20 cellular contexts compared by ENCODE assay signal in genomic region chr3:182784542-182784941, GRCh38. TPM values are rescaled to one million over a fixed set of nuclear protein-coding genes. Genes with fewer than 3 reads are reported as not detected.
DNase-seq lines count a peak whose midpoint lies in the region; ATAC-seq, FAIRE-seq and TF ChIP-seq lines count a peak whose summit lies in the region.
"Had no signal": no experiment of that assay in that cellular context is flagged by ENCODE, and none has a peak within 500 bp of the region (broad histone marks: within the 10 kb centered on the region; RNA-seq: fewer than 3 reads in every experiment).

No MANE protein-coding gene starts in this region.

- POLR2A ChIA-PET in K562 (lab: Yijun Ruan, JAX): interaction anchor here (1.4 kb wide), 1 partner anchor 9 kb away, joined by 4 read pairs; the partner anchor contains the start of gene ATP11B

- no TSS peak for BruUV-seq in K562 (replicated peaks; lab: Mats Ljungman, UMichigan)

- no peak overlapping the region for H3K4me3 ChIP-seq in K562

- 0% methylated on average over 1 of the region's 1 CpG for WGBS in K562 (ENCODE audit: insufficient coverage, low coverage, missing lambda C conversion rate)

- no peaks in the 10 kb centered on the region for H3K79me2 ChIP-seq in K562 (ENCODE audit: control insufficient read depth, insufficient read depth, low read length)

- DNase-seq in H54 (ENCODE audit: insufficient read length, low spot score) (no peak), HUDEP-2 (lab: John Stamatoyannopoulos, UW; ENCODE audit: unreplicated experiment in 76 of 76) (peak in 72 of 76 experiments; percentile 6 to 91 (median 56)), K562 (ENCODE audit: extremely low read depth in 1 of 4, low spot score in 3 of 4) (peak; percentile 43 to 70 (median 51))
- DNase-seq in stimulated activated CD4-positive, alpha-beta T cell treated with anti-CD3 and anti-CD28 coated beads, Interleukin-2, amount 100 ng/mL, for 48 hours: no peak
- no peak for DNase-seq in activated CD4-positive, CD25-positive, alpha-beta regulatory T cell treated with anti-CD3 and anti-CD28 coated beads, Interleukin-2, amount 50 U/mL, for 72 hours
- DNase-seq: ACHN; BE2C; C1 segment of cervical spinal cord; Caco-2; CD4-positive, CD25-positive, alpha-beta regulatory T cell; CD8-positive, alpha-beta memory T cell; H7 had no signal

- no peaks in the 10 kb centered on the region for H3K27me3 ChIP-seq in K562 (ENCODE audit: control insufficient read depth in 2 of 2, insufficient read depth in 2 of 2, low read length in 2 of 2)

- peak; percentile 87 for TF ChIP-seq EP300 in K562 (IDR thresholded peaks at IDR 0.05; ENCODE audit: low read length)

- no peaks in the 10 kb centered on the region for H4K20me1 ChIP-seq in K562 (replicated peaks; ENCODE audit: control insufficient read depth, insufficient read depth, low read length)

- no peak for TF ChIP-seq RAD21 in K562 (CRISPR knock-in tag; conservative IDR thresholded peaks at IDR 0.05 in 1 of 2, IDR thresholded peaks at IDR 0.05 in 1 of 2)

- no peaks in the 10 kb centered on the region for H3K9me3 ChIP-seq in K562 (replicated peaks; ENCODE audit: control insufficient read depth, insufficient read depth, low read depth, low read length)
- H3K9me3 ChIP-seq: BE2C, Caco-2 had no signal

- no peaks in the 10 kb centered on the region for H3K9me1 ChIP-seq in K562 (ENCODE audit: control insufficient read depth, insufficient read depth, low read length)

- CTCF ChIA-PET in K562 (lab: Yijun Ruan, JAX; ENCODE audit: low intra/inter-chr PET ratio): no interaction called here

- no peak for TF ChIP-seq CTCF in K562 (IDR thresholded peaks at IDR 0.05 in 2 of 3, conservative IDR thresholded peaks at IDR 0.05 in 1 of 3; ENCODE audit: insufficient read depth in 2 of 3, low read depth in 1 of 3, low read length in 3 of 3)

- no peak for TF ChIP-seq POLR2A in H54 (IDR thresholded peaks at IDR 0.05; ENCODE audit: low read depth, low read length)
- TF ChIP-seq POLR2A in K562 (conservative IDR thresholded peaks at IDR 0.05): no peak

- intact Hi-C loops in K562 (cut with micrococcal nuclease): no loop called here

- no peak overlapping the region for H3K9ac ChIP-seq in K562 (ENCODE audit: insufficient read depth in 1 of 2, low read depth in 2 of 2, low read length in 2 of 2)
- H3K9ac ChIP-seq: KMS-11 had no signal

- H3K4me2 ChIP-seq in K562 (ENCODE audit: insufficient read depth, low read length): peak overlapping the region; percentile 51; the same call in 1 of the 2 replicates
- H3K4me2 ChIP-seq: KMS-11 had no signal

- peak; percentile 56 for ATAC-seq in K562
- no peak for ATAC-seq in HG02763 (IDR thresholded peaks at IDR 0.05; ENCODE audit: unreplicated experiment)
- no peak for ATAC-seq in HG03432 (IDR thresholded peaks at IDR 0.05; ENCODE audit: unreplicated experiment)

- in situ Hi-C loops in K562 (cut with MboI): no loop called here

- FAIRE-seq in H54 (lab: Jason Lieb, UNC) (peak; percentile 43), K562 (lab: Jason Lieb, UNC) (peak; percentile 59)
- FAIRE-seq: A204.1, D721Med, G401.6, GM12891, GM19239 had no signal

- no peaks in the 10 kb centered on the region for H3K36me3 ChIP-seq in K562 (ENCODE audit: control insufficient read depth, insufficient read depth, low read length)
- H3K36me3 ChIP-seq: BE2C had no signal

- peak overlapping the region; percentile 17; the same call in 1 of the 2 replicates for H2AFZ ChIP-seq in K562 (ENCODE audit: low read depth, low read length)

- no peak overlapping the region; the same call in 2 of the 3 replicates for H3K27ac ChIP-seq in K562 (ENCODE audit: extremely low read depth, low read depth, low read length)
- H3K27ac ChIP-seq: KMS-11 had no signal

- H3K4me1 ChIP-seq in K562 (replicated peaks in 1 of 2; ENCODE audit: control insufficient read depth in 2 of 2, insufficient read depth in 2 of 2, low read length in 2 of 2): peaks cover 3 to 31% of the 10 kb centered on the region in 2 experiments; a peak in 3 of 5 replicates
- H3K4me1 ChIP-seq: BE2C, Caco-2 had no signal

TF ChIP-seq in K562, 482 proteins besides CTCF, POLR2A, EP300 and RAD21 (continues in another document):
- TF ChIP-seq THRA (IDR thresholded peaks at IDR 0.05): no peak
- no peak for TF ChIP-seq PTRF (tag; IDR thresholded peaks at IDR 0.05)
- no peak for TF ChIP-seq ZBTB17 (CRISPR knock-in tag; IDR thresholded peaks at IDR 0.05)
- no peak for TF ChIP-seq ZNF175 (CRISPR knock-in tag; IDR thresholded peaks at IDR 0.05; ENCODE audit: low read depth)
- 0 out of 2 replicates have a peak, but pooled peaks have one; percentile 23 for TF ChIP-seq EP400 (IDR thresholded peaks at IDR 0.05)
- peak; percentile 48; the same call in 1 of the 2 replicates for TF ChIP-seq MBD2 (IDR thresholded peaks at IDR 0.05; ENCODE audit: borderline replicate concordance, low read depth)
- no peak; the same call in 1 of the 2 replicates for TF ChIP-seq ATF3 (IDR thresholded peaks at IDR 0.05)
- no peak for TF ChIP-seq ATF3 (CRISPR knock-in tag; conservative IDR thresholded peaks at IDR 0.05)
- TF ChIP-seq MEF2A (IDR thresholded peaks at IDR 0.05; ENCODE audit: control insufficient read depth, low read depth, low read length): no peak
- no peak for TF ChIP-seq CHD1 (IDR thresholded peaks at IDR 0.05; ENCODE audit: low read length)
- TF ChIP-seq KHSRP (IDR thresholded peaks at IDR 0.05): peak; percentile 55; the same call in 1 of the 2 replicates
- no peak for TF ChIP-seq CHD2 (IDR thresholded peaks at IDR 0.05; ENCODE audit: low read depth, low read length)
- no peak for TF ChIP-seq ELF1 (tag; IDR thresholded peaks at IDR 0.05)
- no peak for TF ChIP-seq FOXP1 (CRISPR knock-in tag; IDR thresholded peaks at IDR 0.05)
- no peak for TF ChIP-seq MYC (IDR thresholded peaks at IDR 0.05; ENCODE audit: low read depth, low read length)
- no peak for TF ChIP-seq MYC (CRISPR knock-in tag; IDR thresholded peaks at IDR 0.05; ENCODE audit: borderline replicate concordance, low read depth)
- no peak for TF ChIP-seq ZBTB33 (CRISPR knock-in tag; IDR thresholded peaks at IDR 0.05)
- TF ChIP-seq GTF2A2 (tag; IDR thresholded peaks at IDR 0.05): no peak

RNA-seq across cellular contexts. Expression of gene ATP11B, which starts 8.8 kb away (rescaled TPM):
- total RNA-seq in K562 (2011; cell fraction: chromatin; rRNA removed; ENCODE audit: low replicate concordance): 31.7 and 147 TPM in 2 replicates
- total RNA-seq in K562 (2011; cell fraction: nucleolus; rRNA removed): 23.2 and 28.2 TPM in 2 replicates
- total RNA-seq in K562 (2011; cell fraction: nucleoplasm; rRNA removed): 65.4 and 117 TPM in 2 replicates
- total RNA-seq in K562 (2014; rRNA removed) (39.0 and 68.7 TPM in 2 replicates), K562 (2014; rRNA removed; fragmentation: Illumina TruSeq; extraction: Trizol) (61.1 and 70.3 TPM in 2 replicates), K562 (2015; rRNA removed; fragmentation: Illumina TruSeq; extraction: Trizol) (50.3 and 55.6 TPM in 2 replicates), K562 (2021) (67.3 and 67.6 TPM in 2 replicates)
- polyA plus RNA-seq in K562 (2011; rRNA removed) (29.3 and 41.8 TPM in 2 replicates), K562 (2014; fragmentation: Illumina TruSeq; extraction: Trizol) (33.1 and 40.2 TPM in 2 replicates), K562 (2014; fragmentation: Nextera tagmentation; extraction: Ambion mirVana) (10 to 100 TPM; 11.9 to 12.1 TPM), K562 (2014; rRNA removed) (23.6 and 27.0 TPM in 2 replicates)
- polyA plus RNA-seq in K562 (2011; cell fraction: cytosol; rRNA removed): 6.7 and 16.4 TPM in 2 replicates
- polyA plus RNA-seq in K562 (2011; cell fraction: nucleus; rRNA removed): 32.1 and 43.8 TPM in 2 replicates
- 21.7 and 24.7 TPM in 2 replicates for polyA plus RNA-seq in K562 (2012)
- 66.2 and 72.6 TPM in 2 replicates for polyA minus RNA-seq in K562 (2011; rRNA and poly(A)+ RNA removed)
- polyA minus RNA-seq in K562 (2011; cell fraction: cytosol; rRNA and poly(A)+ RNA removed): 32.9 and 52.5 TPM in 2 replicates
- 38.0 and 60.2 TPM in 2 replicates for polyA minus RNA-seq in K562 (2011; cell fraction: nucleus; rRNA and poly(A)+ RNA removed)

Comparison
In these comparisons a context has a peak if more than half of its experiments do, and no peak if none do; other contexts are left out.
1. DNase-seq: peak in HUDEP-2 (72 of 76) and K562 (4 of 4); none in H54 (single experiment), stimulated activated CD4-positive, alpha-beta T cell treated with anti-CD3 and anti-CD28 coated beads, Interleukin-2, amount 100 ng/mL, for 48 hours (0 of 2) and activated CD4-positive, CD25-positive, alpha-beta regulatory T cell treated with anti-CD3 and anti-CD28 coated beads, Interleukin-2, amount 50 U/mL, for 72 hours (single experiment).